9 cellular contexts compared by ENCODE assay signal in the genomic region with DNA sequence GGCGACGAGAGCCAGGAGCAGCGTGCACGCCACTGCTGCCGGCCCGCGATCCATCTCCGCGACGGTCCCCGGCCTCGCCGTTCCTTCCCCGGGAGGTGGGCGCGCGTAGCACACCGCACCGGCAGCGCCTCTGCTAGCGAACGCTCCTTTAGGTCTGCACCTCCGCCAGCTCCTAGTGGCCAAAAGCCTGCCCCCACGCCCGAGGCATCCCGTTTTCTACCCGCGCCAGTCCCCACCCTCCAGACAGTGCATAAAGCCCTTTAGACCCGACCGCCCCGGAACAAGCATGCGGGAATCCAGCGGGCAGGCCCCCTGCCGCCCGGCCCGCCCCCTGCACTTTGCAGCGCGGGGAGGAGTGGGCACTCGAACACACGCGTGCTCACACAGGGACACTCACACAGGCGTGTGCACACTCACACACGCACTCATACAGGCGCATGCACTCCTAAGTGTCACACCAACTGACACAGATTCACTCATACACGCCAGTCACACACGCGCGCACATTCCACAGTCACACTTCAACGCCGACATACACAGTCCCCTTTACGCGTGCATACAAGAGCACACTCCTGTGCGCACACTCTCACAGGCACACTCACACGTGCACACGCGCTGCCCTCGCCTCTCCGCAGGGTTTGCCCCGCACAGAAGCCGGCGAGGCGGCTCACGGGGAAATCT. TPM values are rescaled to one million over a fixed set of nuclear protein-coding genes. Genes with fewer than 3 reads are reported as not detected.
DNase-seq lines count a peak whose midpoint lies in the region; ATAC-seq and TF ChIP-seq lines count a peak whose summit lies in the region.
"Had no signal": no experiment of that assay in that cellular context is flagged by ENCODE, and none has a peak within 500 bp of the region (broad histone marks: within the 10 kb centered on the region; RNA-seq: fewer than 3 reads in every experiment).

Gene LRP2, minus strand, starts transcription at position 189 of the 681 bp plus-strand sequence. Its CDS starts 135 bp downstream, at position 54.

- intact Hi-C loops in left lung (cut with DNase I), result no loop called here

- H3K27ac ChIP-seq in SJSA1 (no peak within 1 kb of the TSS), left lung (no peak within 1 kb of the TSS), RWPE1 (no peak within 1 kb of the TSS)

- H3K27me3 ChIP-seq in SJSA1 (replicated peaks) (peaks cover 66% of the 10 kb centered on the region), left lung (peaks cover 37 to 71% of the 10 kb centered on the region in 2 donors)

- CTCF ChIA-PET in RWPE1 (lab: Yijun Ruan, JAX), result no interaction called here

- H3K4me3 ChIP-seq in SJSA1 (no peak within 1 kb of the TSS), left lung (peak within 1 kb of the TSS; percentile 34 to 42)

- peak within 1 kb of the TSS; percentile 63 for H3K9ac ChIP-seq in ES-I3 (ENCODE audit: low read depth, low read length)

- H3K36me3 ChIP-seq in ES-I3 (ENCODE audit: insufficient read depth, low read length), result no peaks in the 10 kb centered on the region
- H3K36me3 ChIP-seq in SJSA1, result no peaks in the 10 kb centered on the region
- no peaks in the 10 kb centered on the region for H3K36me3 ChIP-seq in left lung

- POLR2A ChIA-PET in RWPE1 (lab: Yijun Ruan, JAX; ENCODE audit: low non-redundant PET), result no interaction called here

- peaks cover 5% of the 10 kb centered on the region; the same call in 1 of the 2 replicates for H3K4me1 ChIP-seq in ES-I3 (ENCODE audit: insufficient read depth, low read length)
- H3K4me1 ChIP-seq in SJSA1 (replicated peaks), result peaks cover 31% of the 10 kb centered on the region
- peaks cover 11 to 36% of the 10 kb centered on the region in 2 donors for H3K4me1 ChIP-seq in left lung

- TF ChIP-seq CTCF in left lung (IDR thresholded peaks at IDR 0.05) (no peak), RWPE1 (conservative IDR thresholded peaks at IDR 0.05; ENCODE audit: low read depth) (no peak)

- ATAC-seq in left lung, result peak; percentile 53

- DNase-seq in SJSA1 (ENCODE audit: low read depth in 1 of 2, low spot score in 2 of 2) (peak; percentile 1 to 41), left lung (peak; percentile 41 to 81), A172 (ENCODE audit: low spot score) (no peak), RWPE1 (ENCODE audit: low spot score) (no peak), DMS79 (lab: John Stamatoyannopoulos, UW) (no peak)
- peak; percentile 7 for DNase-seq in central memory CD4-positive, alpha-beta T cell
- peak; percentile 29 for DNase-seq in stimulated activated CD4-positive, alpha-beta T cell treated with anti-CD3 and anti-CD28 coated beads, Interleukin-4, amount 100 ng/mL, for 1 hour

- H3K9me3 ChIP-seq in ES-I3 (ENCODE audit: control insufficient read depth, insufficient read depth, low read length), result no peaks in the 10 kb centered on the region
- H3K9me3 ChIP-seq in SJSA1 (replicated peaks), result 0 out of 2 replicates have a peak, but pooled peaks cover 2% of the 10 kb centered on the region
- H3K9me3 ChIP-seq in left lung, result no peaks in the 10 kb centered on the region

RNA-seq across cellular contexts. Expression of gene LRP2, which starts in this region (rescaled TPM):
- total RNA-seq in SJSA1 (2014; rRNA removed; shearing (Covaris generic)), result 0.11 and 0.13 TPM in 2 replicates
- total RNA-seq in left lung, result 10 to 100 TPM; 14.5 to 34.6 TPM
- total RNA-seq in A172 (2014; rRNA removed; shearing (Covaris generic)), result not detected in 2 replicates
- total RNA-seq: LHCN-M2 had no signal

Comparison
In these comparisons a context has a peak if more than half of its experiments do, and no peak if none do; other contexts are left out.
1. RNA of gene LRP2 (total RNA-seq): 14.5 to 34.6 TPM in left lung; 0.11 to 0.13 TPM in SJSA1 and not detected in A172; every median in the first group is over 10 times any median in the second.
2. Peak in DNase-seq in SJSA1; RNA of the gene not detected or under 1 TPM.
3. DNase-seq: peak in central memory CD4-positive, alpha-beta T cell (single experiment), left lung (2 of 2) and stimulated activated CD4-positive, alpha-beta T cell treated with anti-CD3 and anti-CD28 coated beads, Interleukin-4, amount 100 ng/mL, for 1 hour (single experiment); none in A172 (single experiment), RWPE1 (single experiment) and DMS79 (single experiment).